22 cellular contexts compared by ENCODE assay signal in genomic region chr3:146692254-146692653, GRCh38.
"Had no signal": no experiment of that assay in that cellular context is flagged by ENCODE, and none has a peak within 500 bp of the region (broad histone marks: within the 10 kb centered on the region; RNA-seq: fewer than 3 reads in every experiment).

No MANE protein-coding gene starts in this region.

- H3K27ac ChIP-seq: colonic mucosa, esophagus squamous epithelium, neural progenitor cell, parathyroid adenoma, stomach, thyroid gland had no signal

- FAIRE-seq: endothelial cell of umbilical vein, kidney had no signal

- H3K9me3 ChIP-seq: colonic mucosa, esophagus squamous epithelium, thyroid gland had no signal

- H3K4me3 ChIP-seq: colonic mucosa, esophagus squamous epithelium, neural progenitor cell, smooth muscle cell, stomach, thyroid gland had no signal

- H3K36me3 ChIP-seq: colonic mucosa, esophagus squamous epithelium, neural progenitor cell, stomach, thyroid gland had no signal

- H3K4me2 ChIP-seq: neural progenitor cell, smooth muscle cell had no signal

- H3K9ac ChIP-seq: neural progenitor cell, parathyroid adenoma had no signal

- H3K27me3 ChIP-seq: colonic mucosa, esophagus squamous epithelium, neural progenitor cell, stomach, thyroid gland had no signal

- H2AFZ ChIP-seq: neural progenitor cell, parathyroid adenoma had no signal

- H3K79me2 ChIP-seq: parathyroid adenoma had no signal

- DNase-seq: colonic mucosa; effector memory CD4-positive, alpha-beta T cell; erythroblast; esophagus squamous epithelium; foreskin melanocyte; kidney; mesendoderm; midbrain; naive thymus-derived CD4-positive, alpha-beta T cell; stimulated activated CD4-positive, alpha-beta T cell treated with anti-CD3 and anti-CD28 coated beads, Interleukin-12 subunit alpha, Interleukin-12 subunit beta, amount 100 ng/mL, for 4 hours; stimulated activated CD4-positive, alpha-beta T cell treated with anti-CD3 and anti-CD28 coated beads, Interleukin-2, amount 100 ng/mL, for 24 hours; stimulated activated CD4-positive, alpha-beta T cell treated with anti-CD3 and anti-CD28 coated beads, Interleukin-4, amount 100 ng/mL, for 24 hours; stimulated activated naive CD4-positive, alpha-beta T cell treated with Interleukin-2 at 50 U/mL for 16 hours; stomach; thyroid gland had no signal

- H3K4me1 ChIP-seq: colonic mucosa, esophagus squamous epithelium, neural progenitor cell, parathyroid adenoma, stomach, thyroid gland had no signal

- ATAC-seq: left lobe of liver; naive thymus-derived CD4-positive, alpha-beta T cell; sciatic nerve; stimulated activated effector memory CD8-positive, alpha-beta T cell treated with anti-CD3 and anti-CD28 coated beads, Interleukin-12 subunit alpha, Interleukin-12 subunit beta, amount 100 ng/mL, for 72 hours had no signal
